21 cellular contexts compared by ENCODE assay signal in the genomic region with DNA sequence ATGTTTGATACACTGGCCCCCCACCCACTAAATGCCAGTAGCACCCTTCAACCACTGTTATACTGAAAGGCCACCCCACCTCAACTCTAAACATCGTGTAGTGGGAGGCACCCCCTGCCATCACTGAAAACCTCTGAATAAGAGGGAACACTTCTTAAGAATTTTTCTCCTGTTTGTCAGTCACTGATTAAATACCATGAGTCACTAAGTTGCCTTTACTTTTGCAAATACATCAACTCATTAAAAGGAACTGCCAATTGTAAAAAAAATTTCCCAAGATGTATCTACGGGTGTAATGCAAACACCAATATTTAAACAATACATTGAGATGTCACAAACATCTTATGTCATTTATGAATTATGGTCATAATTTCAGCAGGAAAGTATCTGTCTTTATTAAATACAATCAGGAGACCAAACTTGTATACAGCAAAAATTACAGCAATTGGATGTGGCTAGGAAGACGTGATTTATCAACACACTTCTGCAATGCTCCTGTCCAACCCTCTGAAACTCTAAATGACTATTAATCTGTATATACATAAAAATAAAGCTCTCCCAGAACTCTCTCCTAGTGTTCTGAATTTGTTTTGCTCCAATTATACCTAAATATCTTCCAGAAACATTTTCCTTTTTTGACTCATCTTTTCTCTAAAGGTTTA.
DNase-seq lines count a peak whose midpoint lies in the region; ATAC-seq, FAIRE-seq and TF ChIP-seq lines count a peak whose summit lies in the region.
"Had no signal": no experiment of that assay in that cellular context is flagged by ENCODE, and none has a peak within 500 bp of the region (broad histone marks: within the 10 kb centered on the region; RNA-seq: fewer than 3 reads in every experiment).

No MANE protein-coding gene starts in this region.

- CTCF ChIA-PET in HepG2 (lab: Yijun Ruan, JAX; ENCODE audit: low intra/inter-chr PET ratio, low total read pairs) (no interaction called here), OCI-LY7 (lab: Charles Lee; ENCODE audit: unreplicated experiment) (no interaction called here)

- H3K36me3 Mint-ChIP-seq in stimulated activated naive B cell treated with anti-CD40 and anti-IgM and Interleukin-4, amounts not matched to agents 10 μg/mL and 1 μg/mL and 100 μg/mL, for 72 hours, result no peaks in the 10 kb centered on the region
- H3K36me3 Mint-ChIP-seq: activated CD8-positive, alpha-beta memory T cell treated with anti-CD3 and anti-CD28 coated beads, Interleukin-2, amount 10 ng/mL, durations not matched to agents 7 days and 5 days; CD4-positive, CD25-positive, alpha-beta regulatory T cell; naive thymus-derived CD8-positive, alpha-beta T cell had no signal

- no peaks in the 10 kb centered on the region for H3K9me3 ChIP-seq in HepG2 (ENCODE audit: low read length)
- H3K9me3 ChIP-seq in right lobe of liver, result no peaks in the 10 kb centered on the region
- no peaks in the 10 kb centered on the region for H3K9me3 ChIP-seq in SJSA1 (replicated peaks)
- no peaks in the 10 kb centered on the region for H3K9me3 ChIP-seq in OCI-LY7 (ENCODE audit: low read length)
- H3K9me3 ChIP-seq: prostate gland, stomach had no signal

- H3K4me3 ChIP-seq in HepG2 (replicated peaks in 1 of 3; ENCODE audit: insufficient read depth in 1 of 3, low read depth in 2 of 3, low read length in 3 of 3) (no peak overlapping the region), right lobe of liver (no peak overlapping the region), SJSA1 (no peak overlapping the region), fibroblast of mammary gland (ENCODE audit: control insufficient read depth, low read depth, low read length) (no peak overlapping the region), OCI-LY7 (ENCODE audit: low read depth, low read length, poor library complexity, severe bottlenecking) (no peak overlapping the region)
- H3K4me3 ChIP-seq: prostate gland, stomach had no signal

- POLR2A ChIA-PET in HepG2 (lab: Yijun Ruan, JAX) (no interaction called here), OCI-LY7 (lab: Charles Lee) (interaction anchor here (0.6 to 1.2 kb wide), 3 partner anchors 11 to 134 kb away, joined by 4 to 5 read pairs (median 5); no protein-coding TSS in a partner anchor)

- H3K4me1 Mint-ChIP-seq in stimulated activated naive B cell treated with anti-CD40 and anti-IgM and Interleukin-4, amounts not matched to agents 10 μg/mL and 1 μg/mL and 100 μg/mL, for 72 hours, result peaks cover 0 to 1% of the 10 kb centered on the region in 2 donors
- H3K4me1 Mint-ChIP-seq: T-helper 17 cell had no signal

- H3K27me3 ChIP-seq in HepG2 (ENCODE audit: control insufficient read depth in 1 of 2, insufficient read depth in 2 of 2, low read length in 2 of 2), result peaks cover 0 to 12% of the 10 kb centered on the region in 2 experiments; a peak in 2 of 5 replicates
- H3K27me3 ChIP-seq in right lobe of liver, result no peaks in the 10 kb centered on the region
- no peaks in the 10 kb centered on the region for H3K27me3 ChIP-seq in SJSA1 (replicated peaks)
- H3K27me3 ChIP-seq: stomach had no signal

- no peak for FAIRE-seq in HepG2 (lab: Jason Lieb, UNC)
- FAIRE-seq: A204.1, frontal cortex had no signal

- intact Hi-C loops in HepG2 (cut with micrococcal nuclease; ENCODE audit: unreplicated experiment), result no loop called here
- intact Hi-C loops in right lobe of liver (cut with DNase I), result no loop called here
- intact Hi-C loops in OCI-LY7 (cut with micrococcal nuclease; ENCODE audit: unreplicated experiment), result no loop called here

- H3K4me1 ChIP-seq in HepG2 (ENCODE audit: insufficient read depth, low read length), result no peaks in the 10 kb centered on the region
- no peaks in the 10 kb centered on the region for H3K4me1 ChIP-seq in right lobe of liver
- peaks cover 32% of the 10 kb centered on the region for H3K4me1 ChIP-seq in SJSA1 (replicated peaks)
- no peaks in the 10 kb centered on the region for H3K4me1 ChIP-seq in OCI-LY7 (ENCODE audit: insufficient read depth, low read length, poor library complexity, severe bottlenecking)
- H3K4me1 ChIP-seq: prostate gland, stomach had no signal

- BruUV-seq in HepG2 (replicated peaks; lab: Mats Ljungman, UMichigan) (no TSS peak), OCI-LY7 (replicated peaks; lab: Mats Ljungman, UMichigan) (no TSS peak)

- no peak overlapping the region for H3K9ac ChIP-seq in HepG2 (ENCODE audit: insufficient read depth, low read depth, low read length)

- H3K36me3 ChIP-seq in HepG2 (replicated peaks in 1 of 2; ENCODE audit: control insufficient read depth in 1 of 2, insufficient read depth in 2 of 2, low read length in 2 of 2) (no peaks in the 10 kb centered on the region), right lobe of liver (no peaks in the 10 kb centered on the region), SJSA1 (no peaks in the 10 kb centered on the region), OCI-LY7 (ENCODE audit: insufficient read depth, low read length) (no peaks in the 10 kb centered on the region)
- H3K36me3 ChIP-seq: prostate gland, stomach had no signal

- no peak overlapping the region for H3K4me3 Mint-ChIP-seq in stimulated activated naive B cell treated with anti-CD40 and anti-IgM and Interleukin-4, amounts not matched to agents 10 μg/mL and 1 μg/mL and 100 μg/mL, for 72 hours
- H3K4me3 Mint-ChIP-seq: activated CD8-positive, alpha-beta memory T cell treated with anti-CD3 and anti-CD28 coated beads, Interleukin-2, amount 10 ng/mL, durations not matched to agents 7 days and 5 days; CD4-positive, CD25-positive, alpha-beta regulatory T cell; naive thymus-derived CD8-positive, alpha-beta T cell; T-helper 17 cell had no signal

- H2AFZ ChIP-seq in HepG2 (ENCODE audit: low read length), result no peak overlapping the region
- no peak overlapping the region for H2AFZ ChIP-seq in OCI-LY7 (ENCODE audit: low read length)

- in situ Hi-C loops in HepG2 (cut with HindIII; ENCODE audit: extremely low pct_ligation_motif_present, low pct_unique_long_range_greater_than_20kb), result no loop called here

- H3K9me3 Mint-ChIP-seq in stimulated activated naive B cell treated with anti-CD40 and anti-IgM and Interleukin-4, amounts not matched to agents 10 μg/mL and 1 μg/mL and 100 μg/mL, for 72 hours, result no peaks in the 10 kb centered on the region
- H3K9me3 Mint-ChIP-seq: CD4-positive, CD25-positive, alpha-beta regulatory T cell; naive thymus-derived CD8-positive, alpha-beta T cell had no signal

- no peak overlapping the region for H3K4me2 ChIP-seq in HepG2 (ENCODE audit: low read depth, low read length)
- H3K4me2 ChIP-seq in OCI-LY7 (ENCODE audit: low read length), result no peak overlapping the region

- no peak for TF ChIP-seq POLR2A in HepG2 (IDR thresholded peaks at IDR 0.05; ENCODE audit: insufficient read depth in 1 of 2, low read depth in 2 of 2, low read length in 2 of 2)
- TF ChIP-seq POLR2A in right lobe of liver (IDR thresholded peaks at IDR 0.05), result no peak

- no peaks in the 10 kb centered on the region for H3K9me2 ChIP-seq in OCI-LY7 (ENCODE audit: insufficient read depth, low read length)

- ATAC-seq in HepG2 (no peak), right lobe of liver (no peak)
- no peak for ATAC-seq in stimulated activated naive B cell treated with anti-CD40 and anti-IgM and Interleukin-4, amounts not matched to agents 10 μg/mL and 1 μg/mL and 100 μg/mL, for 72 hours (replicated peaks)
- ATAC-seq: activated CD8-positive, alpha-beta memory T cell treated with anti-CD3 and anti-CD28 coated beads, Interleukin-2, amount 10 ng/mL, durations not matched to agents 7 days and 5 days; naive thymus-derived CD8-positive, alpha-beta T cell; T-helper 17 cell had no signal

- no peaks in the 10 kb centered on the region for H3K79me2 ChIP-seq in HepG2 (ENCODE audit: insufficient read depth, low read length)
- H3K79me2 ChIP-seq in OCI-LY7 (ENCODE audit: insufficient read depth, low read depth, low read length), result no peaks in the 10 kb centered on the region

- no peaks in the 10 kb centered on the region for H4K20me1 ChIP-seq in HepG2 (ENCODE audit: insufficient read depth, low read length)
- no peaks in the 10 kb centered on the region for H4K20me1 ChIP-seq in OCI-LY7 (ENCODE audit: insufficient read depth, low read length)

- TF ChIP-seq CTCF in HepG2 (CRISPR knock-in tag; IDR thresholded peaks at IDR 0.05) (no peak), right lobe of liver (IDR thresholded peaks at IDR 0.05) (no peak), fibroblast of mammary gland (conservative IDR thresholded peaks at IDR 0.05; ENCODE audit: control insufficient read depth, insufficient read depth, low read depth, low read length) (no peak), OCI-LY7 (conservative IDR thresholded peaks at IDR 0.05; ENCODE audit: low read length) (no peak)

- WGBS in HepG2 (ENCODE audit: low lambda C conversion rate), result 10% methylated on average over 3 of the region's 3 CpGs
- 95% methylated on average over 3 of the region's 3 CpGs for WGBS in right lobe of liver (ENCODE audit: insufficient coverage, low coverage, low lambda C conversion rate, missing lambda C conversion rate)

- no peaks in the 10 kb centered on the region for H3K27me3 Mint-ChIP-seq in stimulated activated naive B cell treated with anti-CD40 and anti-IgM and Interleukin-4, amounts not matched to agents 10 μg/mL and 1 μg/mL and 100 μg/mL, for 72 hours
- H3K27me3 Mint-ChIP-seq: naive thymus-derived CD8-positive, alpha-beta T cell had no signal

- no peak overlapping the region for H3K27ac ChIP-seq in HepG2 (ENCODE audit: extremely low read length, insufficient read depth, low read length)
- H3K27ac ChIP-seq in right lobe of liver, result no peak overlapping the region
- peak overlapping the region; percentile 95 for H3K27ac ChIP-seq in SJSA1
- H3K27ac ChIP-seq in OCI-LY7 (ENCODE audit: low read depth, low read length, poor library complexity, severe bottlenecking), result no peak overlapping the region
- H3K27ac ChIP-seq: prostate gland, stomach had no signal

- DNase-seq in HepG2 (ENCODE audit: low spot score) (no peak), right lobe of liver (no peak), SJSA1 (ENCODE audit: low read depth in 1 of 2, low spot score in 2 of 2) (peak; percentile 56 to 88), fibroblast of mammary gland (ENCODE audit: low read depth) (peak; percentile 60), NCI-H187 treated with DMSO at 0.1 percent for 48 hours (lab: John Stamatoyannopoulos, UW) (no peak), germinal center (ENCODE audit: low spot score) (no peak), OCI-LY7 (ENCODE audit: low spot score) (no peak)
- DNase-seq in stimulated activated naive B cell treated with anti-CD40 and anti-IgM and Interleukin-4, amounts not matched to agents 10 μg/mL and 1 μg/mL and 100 μg/mL, for 72 hours, result no peak
- DNase-seq: activated CD4-positive, CD25-positive, alpha-beta regulatory T cell; activated CD8-positive, alpha-beta memory T cell treated with anti-CD3 and anti-CD28 coated beads, Interleukin-2, amount 10 ng/mL, durations not matched to agents 7 days and 5 days; activated effector memory CD4-positive, alpha-beta T cell treated with anti-CD3 and anti-CD28 coated beads, Interleukin-2, amount 50 U/mL, for 16 hours; CD4-positive, CD25-positive, alpha-beta regulatory T cell; effector CD4-positive, alpha-beta T cell; GDM1; naive thymus-derived CD8-positive, alpha-beta T cell; NCI-H2081; stomach; T-helper 17 cell had no signal

- no peak for TF ChIP-seq EP300 in HepG2 (IDR thresholded peaks at IDR 0.05; ENCODE audit: low read depth in 2 of 2, low read length in 2 of 2)
- TF ChIP-seq EP300 in HepG2 (CRISPR knock-in tag; IDR thresholded peaks at IDR 0.05; ENCODE audit: borderline replicate concordance), result no peak

- peak overlapping the region; percentile 32 for H3K27ac Mint-ChIP-seq in stimulated activated naive B cell treated with anti-CD40 and anti-IgM and Interleukin-4, amounts not matched to agents 10 μg/mL and 1 μg/mL and 100 μg/mL, for 72 hours
- H3K27ac Mint-ChIP-seq: activated CD8-positive, alpha-beta memory T cell treated with anti-CD3 and anti-CD28 coated beads, Interleukin-2, amount 10 ng/mL, durations not matched to agents 7 days and 5 days; CD4-positive, CD25-positive, alpha-beta regulatory T cell; naive thymus-derived CD8-positive, alpha-beta T cell; T-helper 17 cell had no signal

- TF ChIP-seq RAD21 in HepG2 (CRISPR knock-in tag; IDR thresholded peaks at IDR 0.05), result no peak

Comparison
In these comparisons a context has a peak if more than half of its experiments do, and no peak if none do; other contexts are left out.
1. DNase-seq: peak in SJSA1 (2 of 2) and fibroblast of mammary gland (single experiment); none in HepG2 (single experiment), right lobe of liver (0 of 3), stimulated activated naive B cell treated with anti-CD40 and anti-IgM and Interleukin-4, amounts not matched to agents 10 μg/mL and 1 μg/mL and 100 μg/mL, for 72 hours (single experiment), NCI-H187 treated with DMSO at 0.1 percent for 48 hours (single experiment), germinal center (single experiment) and OCI-LY7 (single experiment).